8 cellular contexts compared by ENCODE assay signal in the genomic region with DNA sequence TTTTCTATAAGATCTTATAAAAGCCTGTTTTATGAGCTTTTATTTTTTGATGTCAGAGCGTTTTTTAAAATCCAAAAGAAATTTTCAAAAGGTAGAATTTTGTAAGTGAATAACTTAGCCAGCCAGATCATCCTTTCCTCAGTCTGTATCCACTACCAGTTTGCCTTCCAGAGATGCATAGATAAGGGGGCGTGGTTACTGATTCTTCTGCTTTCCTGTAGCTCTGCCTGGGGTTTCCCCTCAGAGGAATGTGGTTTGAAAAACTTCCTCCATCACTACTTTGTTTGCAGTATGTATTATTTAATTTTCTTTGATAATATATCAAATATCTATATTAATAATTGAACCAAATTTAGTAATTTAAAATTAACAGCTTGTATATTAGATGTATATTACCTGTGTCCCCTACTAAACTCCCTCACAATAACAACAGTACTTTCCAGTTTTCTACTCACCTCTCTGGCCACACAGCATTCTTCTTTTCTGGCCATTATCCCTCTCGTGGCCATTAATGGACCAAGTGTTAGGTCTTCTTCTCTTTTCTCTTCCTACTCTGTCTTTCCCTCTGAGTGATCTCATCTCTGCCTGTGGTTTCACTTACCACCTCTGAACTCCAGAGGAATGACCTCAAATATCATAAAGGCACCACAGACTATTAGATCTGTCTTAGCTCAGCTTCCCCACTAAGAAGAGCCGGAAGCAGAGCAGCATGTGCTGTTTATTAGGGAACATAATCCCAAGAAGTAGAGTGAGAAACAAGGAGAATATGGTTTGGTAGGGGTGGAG.
A peak's percentile ranks its signal among the peaks of the same experiment; 100 is the strongest.
DNase-seq lines count a peak whose midpoint lies in the region; ATAC-seq and TF ChIP-seq lines count a peak whose summit lies in the region.

No MANE protein-coding gene starts in this region.

- H3K4me3 Mint-ChIP-seq in Calu3 (ENCODE audit: low read depth, unreplicated experiment): no peak overlapping the region
- H3K4me3 Mint-ChIP-seq in effector memory CD8-positive, alpha-beta T cell: no peak overlapping the region

- CTCF ChIA-PET in Calu3 (lab: Charles Lee) (interaction anchor here (0.7 to 1.2 kb wide), 2 partner anchors 54 to 226 kb away, joined by 3 to 4 read pairs; no protein-coding TSS in a partner anchor), RWPE1 (lab: Yijun Ruan, JAX) (no interaction called here)

- H3K79me2 ChIP-seq in Loucy (ENCODE audit: insufficient read depth, low read length): no peaks in the 10 kb centered on the region

- H3K27ac ChIP-seq in RWPE1: no peak overlapping the region

- H3K9me2 ChIP-seq in Loucy (replicated peaks; ENCODE audit: low read depth, low read length): no peaks in the 10 kb centered on the region

- intact Hi-C loops in Calu3 (cut with micrococcal nuclease; ENCODE audit: unreplicated experiment): no loop called here

- H3K4me3 ChIP-seq in Loucy (ENCODE audit: low read length, poor library complexity, severe bottlenecking) (peak overlapping the region; percentile 7), BE2C (ENCODE audit: low read depth, low read length) (no peak overlapping the region)

- peak overlapping the region; percentile 47 for H3K4me2 ChIP-seq in Loucy (ENCODE audit: low read depth, low read length, poor library complexity, severe bottlenecking)

- no peaks in the 10 kb centered on the region for H3K9me3 ChIP-seq in Loucy (ENCODE audit: insufficient read depth, low read depth, low read length)
- H3K9me3 ChIP-seq in BE2C: no peaks in the 10 kb centered on the region

- POLR2A ChIA-PET in RWPE1 (lab: Yijun Ruan, JAX; ENCODE audit: low non-redundant PET): no interaction called here

- H3K36me3 Mint-ChIP-seq in Calu3 (ENCODE audit: insufficient read depth, unreplicated experiment): no peaks in the 10 kb centered on the region
- H3K36me3 Mint-ChIP-seq in effector memory CD8-positive, alpha-beta T cell (ENCODE audit: insufficient read depth): no peaks in the 10 kb centered on the region

- no peaks in the 10 kb centered on the region for H3K27me3 Mint-ChIP-seq in Calu3 (ENCODE audit: unreplicated experiment)
- H3K27me3 Mint-ChIP-seq in effector memory CD8-positive, alpha-beta T cell: peaks cover 0 to 5% of the 10 kb centered on the region in 2 donors

- H2AFZ ChIP-seq in Loucy (ENCODE audit: low read length): no peak overlapping the region

- no peak overlapping the region for H3K9ac ChIP-seq in Loucy (ENCODE audit: low read depth, low read length, poor library complexity, severe bottlenecking)

- H3K27me3 ChIP-seq in Loucy (ENCODE audit: insufficient read depth, low read length, poor library complexity, severe bottlenecking) (no peaks in the 10 kb centered on the region), BE2C (no peaks in the 10 kb centered on the region)

- H4K20me1 ChIP-seq in Loucy (ENCODE audit: insufficient read depth, low read length, poor library complexity, severe bottlenecking): no peaks in the 10 kb centered on the region

- H3K27ac Mint-ChIP-seq in Calu3 (ENCODE audit: unreplicated experiment): no peak overlapping the region
- H3K27ac Mint-ChIP-seq in effector memory CD8-positive, alpha-beta T cell: no peak overlapping the region

- no peaks in the 10 kb centered on the region for H3F3A ChIP-seq in Loucy (ENCODE audit: low read depth)

- ATAC-seq in GM21529 (IDR thresholded peaks at IDR 0.05; ENCODE audit: unreplicated experiment): peak; percentile 77
- peak; percentile 41 for ATAC-seq in effector memory CD8-positive, alpha-beta T cell (replicated peaks)

- peaks cover 9% of the 10 kb centered on the region for H3K4me1 Mint-ChIP-seq in Calu3 (ENCODE audit: low read depth, unreplicated experiment)
- peaks cover 3 to 4% of the 10 kb centered on the region in 2 donors for H3K4me1 Mint-ChIP-seq in effector memory CD8-positive, alpha-beta T cell (ENCODE audit: low read depth in 2 of 2)

- BruUV-seq in Calu3 (replicated peaks; lab: Mats Ljungman, UMichigan): no TSS peak

- DNase-seq in Calu3: peak; percentile 4
- no peak for DNase-seq in effector memory CD8-positive, alpha-beta T cell
- no peak for DNase-seq in NCI-H526 (lab: John Stamatoyannopoulos, UW)
- no peak for DNase-seq in BE2C
- DNase-seq in NCI-H524 (lab: John Stamatoyannopoulos, UW): no peak
- DNase-seq in RWPE1 (ENCODE audit: low spot score): no peak

- H3K36me3 ChIP-seq in Loucy (ENCODE audit: insufficient read depth, low read length): no peaks in the 10 kb centered on the region
- H3K36me3 ChIP-seq in BE2C: no peaks in the 10 kb centered on the region

- H3K4me1 ChIP-seq in Loucy (ENCODE audit: insufficient read depth, low read length, poor library complexity, severe bottlenecking) (peaks cover 73% of the 10 kb centered on the region), BE2C (no peaks in the 10 kb centered on the region)

- no peaks in the 10 kb centered on the region for H3K9me3 Mint-ChIP-seq in Calu3 (ENCODE audit: low read depth, unreplicated experiment)
- H3K9me3 Mint-ChIP-seq in effector memory CD8-positive, alpha-beta T cell: peaks cover 0 to 7% of the 10 kb centered on the region in 2 donors

- no peak for TF ChIP-seq CTCF in Calu3 (IDR thresholded peaks at IDR 0.05; ENCODE audit: unreplicated experiment)
- TF ChIP-seq CTCF in Loucy (conservative IDR thresholded peaks at IDR 0.05; ENCODE audit: low read length): no peak
- no peak for TF ChIP-seq CTCF in BE2C (IDR thresholded peaks at IDR 0.05; ENCODE audit: low read depth, low read length)
- no peak for TF ChIP-seq CTCF in RWPE1 (conservative IDR thresholded peaks at IDR 0.05; ENCODE audit: low read depth)
